Comparison of ENCODE assay signal across 8 cellular contexts in genomic region chr7:64882341-64883112, GRCh38. TPM values are rescaled to one million over a fixed set of nuclear protein-coding genes. Genes with fewer than 3 reads are reported as not detected.
DNase-seq lines count a peak whose midpoint lies in the region; ATAC-seq and TF ChIP-seq lines count a peak whose summit lies in the region.

No MANE protein-coding gene starts in this region.

- no peaks in the 10 kb centered on the region for H3K4me1 Mint-ChIP-seq in MCF 10A (ENCODE audit: insufficient read depth, unreplicated experiment)
- peaks cover 18% of the 10 kb centered on the region for H3K4me1 Mint-ChIP-seq in stimulated activated effector memory CD8-positive, alpha-beta T cell treated with anti-CD3 and anti-CD28 coated beads, Interleukin-12 subunit alpha, Interleukin-12 subunit beta, amount 100 ng/mL, for 72 hours

- TF ChIP-seq POLR2A in breast epithelium (IDR thresholded peaks at IDR 0.05), result no peak

- BruUV-seq in MCF 10A (replicated peaks; lab: Mats Ljungman, UMichigan), result no TSS peak

- intact Hi-C loops in breast epithelium (cut with DNase I; ENCODE audit: low total_unique reads) (no loop called here), MCF 10A (cut with micrococcal nuclease) (no loop called here)

- POLR2A ChIA-PET in MCF 10A (lab: Yijun Ruan, JAX), result no interaction called here

- H3K9me3 Mint-ChIP-seq in MCF 10A (ENCODE audit: unreplicated experiment), result peaks cover 22% of the 10 kb centered on the region
- no peaks in the 10 kb centered on the region for H3K9me3 Mint-ChIP-seq in stimulated activated effector memory CD8-positive, alpha-beta T cell treated with anti-CD3 and anti-CD28 coated beads, Interleukin-12 subunit alpha, Interleukin-12 subunit beta, amount 100 ng/mL, for 72 hours

- H3K27ac ChIP-seq in breast epithelium, result peak overlapping the region; percentile 38 to 54

- DNase-seq in breast epithelium (ENCODE audit: low spot score in 2 of 2) (peak; percentile 47 to 70), MCF 10A (ENCODE audit: unreplicated experiment) (no peak), cerebellar cortex (ENCODE audit: low spot score) (peak; percentile 79), kidney epithelial cell (ENCODE audit: low read depth) (no peak), GM19238 (ENCODE audit: insufficient read length, low spot score) (no peak), cortex of kidney (lab: John Stamatoyannopoulos, UW) (no peak)
- peak in 1 of 2 donors; percentile 49 for DNase-seq in stimulated activated effector memory CD8-positive, alpha-beta T cell treated with anti-CD3 and anti-CD28 coated beads, Interleukin-12 subunit alpha, Interleukin-12 subunit beta, amount 100 ng/mL, for 72 hours (ENCODE audit: low spot score in 2 of 2)

- peaks cover 6% of the 10 kb centered on the region for H3K36me3 Mint-ChIP-seq in MCF 10A (ENCODE audit: insufficient read depth, unreplicated experiment)
- no peaks in the 10 kb centered on the region for H3K36me3 Mint-ChIP-seq in stimulated activated effector memory CD8-positive, alpha-beta T cell treated with anti-CD3 and anti-CD28 coated beads, Interleukin-12 subunit alpha, Interleukin-12 subunit beta, amount 100 ng/mL, for 72 hours

- H3K4me3 ChIP-seq in breast epithelium (peak overlapping the region; percentile 37 to 70 (median 59)), kidney epithelial cell (ENCODE audit: low read depth, low read length) (peak overlapping the region; percentile 17)

- ATAC-seq in stimulated activated effector memory CD8-positive, alpha-beta T cell treated with anti-CD3 and anti-CD28 coated beads, Interleukin-12 subunit alpha, Interleukin-12 subunit beta, amount 100 ng/mL, for 72 hours, result peak; percentile 50
- no peak for ATAC-seq in HG03095 (IDR thresholded peaks at IDR 0.05; ENCODE audit: unreplicated experiment)

- no peak overlapping the region for H3K4me3 Mint-ChIP-seq in MCF 10A (ENCODE audit: unreplicated experiment)
- H3K4me3 Mint-ChIP-seq in stimulated activated effector memory CD8-positive, alpha-beta T cell treated with anti-CD3 and anti-CD28 coated beads, Interleukin-12 subunit alpha, Interleukin-12 subunit beta, amount 100 ng/mL, for 72 hours, result peak overlapping the region; percentile 65

- H3K36me3 ChIP-seq in breast epithelium (no peaks in the 10 kb centered on the region), kidney epithelial cell (ENCODE audit: control insufficient read depth, insufficient read depth, low read length) (no peaks in the 10 kb centered on the region)

- H3K27ac Mint-ChIP-seq in MCF 10A (ENCODE audit: low read depth, unreplicated experiment), result no peak overlapping the region
- H3K27ac Mint-ChIP-seq in stimulated activated effector memory CD8-positive, alpha-beta T cell treated with anti-CD3 and anti-CD28 coated beads, Interleukin-12 subunit alpha, Interleukin-12 subunit beta, amount 100 ng/mL, for 72 hours, result no peak overlapping the region

- H3K4me1 ChIP-seq in breast epithelium, result no peaks in the 10 kb centered on the region

- H3K9me3 ChIP-seq in breast epithelium, result no peaks in the 10 kb centered on the region

- TF ChIP-seq CTCF in breast epithelium (IDR thresholded peaks at IDR 0.05) (no peak), MCF 10A (IDR thresholded peaks at IDR 0.05; ENCODE audit: unreplicated experiment) (no peak), kidney epithelial cell (IDR thresholded peaks at IDR 0.05; ENCODE audit: insufficient read depth, low read length, poor library complexity, severe bottlenecking) (no peak)

- H3K27me3 ChIP-seq in breast epithelium (no peaks in the 10 kb centered on the region), kidney epithelial cell (ENCODE audit: control insufficient read depth, insufficient read depth, low read length) (peaks cover 20% of the 10 kb centered on the region)

- CTCF ChIA-PET in MCF 10A (lab: Yijun Ruan, JAX), result no interaction called here

- no peaks in the 10 kb centered on the region for H3K27me3 Mint-ChIP-seq in MCF 10A (ENCODE audit: insufficient read depth, unreplicated experiment)

RNA-seq across cellular contexts. Expression of gene ZNF273, which starts 20.5 kb away (rescaled TPM):
- total RNA-seq in breast epithelium (10 to 100 TPM in 2 of 3 donors, 1 to 10 TPM in 1; 6.9 to 21.7 (median 18.0) TPM), MCF 10A (2022) (2.2 and 2.5 TPM in 2 replicates), kidney epithelial cell (3.8 and 5.3 TPM in 2 replicates)

Comparison
In these comparisons a context has a peak if more than half of its experiments do, and no peak if none do; other contexts are left out.
1. DNase-seq: peak in breast epithelium (2 of 2) and cerebellar cortex (single experiment); none in MCF 10A (single experiment), kidney epithelial cell (single experiment), GM19238 (single experiment) and cortex of kidney (single experiment).